Comparison of ENCODE assay signal across 27 cellular contexts in genomic region chr18:69483574-69483973, GRCh38.
"Had no signal": no experiment of that assay in that cellular context is flagged by ENCODE, and none has a peak within 500 bp of the region (broad histone marks: within the 10 kb centered on the region; RNA-seq: fewer than 3 reads in every experiment).

No MANE protein-coding gene starts in this region.

- H3K4me1 Mint-ChIP-seq: stimulated activated effector memory CD8-positive, alpha-beta T cell treated with anti-CD3 and anti-CD28 coated beads, Interleukin-12 subunit alpha, Interleukin-12 subunit beta, amount 100 ng/mL, for 72 hours; stimulated activated memory B cell treated with anti-CD40 and anti-IgM and Interleukin-4, amounts not matched to agents 10 μg/mL and 1 μg/mL and 100 μg/mL, for 72 hours; stimulated activated naive B cell treated with anti-CD40 and anti-IgM and Interleukin-4, amounts not matched to agents 10 μg/mL and 1 μg/mL and 100 μg/mL, for 72 hours had no signal

- H3K9me3 Mint-ChIP-seq: stimulated activated effector memory CD8-positive, alpha-beta T cell treated with anti-CD3 and anti-CD28 coated beads, Interleukin-12 subunit alpha, Interleukin-12 subunit beta, amount 100 ng/mL, for 72 hours; stimulated activated naive CD8-positive, alpha-beta T cell treated with anti-CD3 and anti-CD28 coated beads, Interleukin-15, Interleukin-2, amounts not matched to agents 100 ng/mL and 50 ng/mL, for 24 hours; type B pancreatic cell had no signal

- H3K36me3 ChIP-seq: stomach, suprapubic skin, thoracic aorta, thyroid gland, tibial artery, transverse colon, upper lobe of left lung, upper lobe of right lung, uterus, vagina had no signal

- H3K27ac ChIP-seq: stomach, suprapubic skin, testis, thoracic aorta, thyroid gland, tibial artery, tibial nerve, transverse colon, upper lobe of left lung, upper lobe of right lung, uterus, vagina had no signal

- H3K36me3 Mint-ChIP-seq: stimulated activated effector memory CD8-positive, alpha-beta T cell treated with anti-CD3 and anti-CD28 coated beads, Interleukin-12 subunit alpha, Interleukin-12 subunit beta, amount 100 ng/mL, for 72 hours; stimulated activated memory B cell treated with anti-CD40 and anti-IgM and Interleukin-4, amounts not matched to agents 10 μg/mL and 1 μg/mL and 100 μg/mL, for 72 hours; stimulated activated naive B cell treated with anti-CD40 and anti-IgM and Interleukin-4, amounts not matched to agents 10 μg/mL and 1 μg/mL and 100 μg/mL, for 72 hours; type B pancreatic cell had no signal

- H3K4me3 Mint-ChIP-seq: stimulated activated effector memory CD8-positive, alpha-beta T cell treated with anti-CD3 and anti-CD28 coated beads, Interleukin-12 subunit alpha, Interleukin-12 subunit beta, amount 100 ng/mL, for 72 hours; stimulated activated memory B cell treated with anti-CD40 and anti-IgM and Interleukin-4, amounts not matched to agents 10 μg/mL and 1 μg/mL and 100 μg/mL, for 72 hours; stimulated activated naive B cell treated with anti-CD40 and anti-IgM and Interleukin-4, amounts not matched to agents 10 μg/mL and 1 μg/mL and 100 μg/mL, for 72 hours; stimulated activated naive CD8-positive, alpha-beta T cell treated with anti-CD3 and anti-CD28 coated beads, Interleukin-15, amount 100 ng/mL, for 72 hours; stimulated activated naive CD8-positive, alpha-beta T cell treated with anti-CD3 and anti-CD28 coated beads, Interleukin-15, Interleukin-2, amounts not matched to agents 100 ng/mL and 50 ng/mL, for 24 hours; type B pancreatic cell had no signal

- H3K9me3 ChIP-seq: suprapubic skin, testis, thoracic aorta, thyroid gland, tibial nerve, transverse colon, upper lobe of right lung, uterus, vagina had no signal

- ATAC-seq: stimulated activated effector memory CD8-positive, alpha-beta T cell treated with anti-CD3 and anti-CD28 coated beads, Interleukin-12 subunit alpha, Interleukin-12 subunit beta, amount 100 ng/mL, for 72 hours; stimulated activated memory B cell treated with anti-CD40 and anti-IgM and Interleukin-4, amounts not matched to agents 10 μg/mL and 1 μg/mL and 100 μg/mL, for 72 hours; stimulated activated naive B cell treated with anti-CD40 and anti-IgM and Interleukin-4, amounts not matched to agents 10 μg/mL and 1 μg/mL and 100 μg/mL, for 72 hours; stimulated activated naive CD8-positive, alpha-beta T cell treated with anti-CD3 and anti-CD28 coated beads, Interleukin-15, amount 100 ng/mL, for 72 hours; stimulated activated naive CD8-positive, alpha-beta T cell treated with anti-CD3 and anti-CD28 coated beads, Interleukin-15, Interleukin-2, amounts not matched to agents 100 U/mL and 50 U/mL, for 24 hours; upper lobe of right lung had no signal

- H3K4me1 ChIP-seq: stomach, suprapubic skin, testis, thyroid gland, tibial artery, tibial nerve, transverse colon, upper lobe of left lung, upper lobe of right lung, uterus, vagina had no signal

- H3K27me3 Mint-ChIP-seq: stimulated activated memory B cell treated with anti-CD40 and anti-IgM and Interleukin-4, amounts not matched to agents 10 μg/mL and 1 μg/mL and 100 μg/mL, for 72 hours; stimulated activated naive B cell treated with anti-CD40 and anti-IgM and Interleukin-4, amounts not matched to agents 10 μg/mL and 1 μg/mL and 100 μg/mL, for 72 hours; type B pancreatic cell had no signal

- DNase-seq: stimulated activated CD4-positive, alpha-beta T cell treated with anti-CD3 and anti-CD28 coated beads, Interleukin-2, amount 100 ng/mL, for 48 hours; stimulated activated CD4-positive, alpha-beta T cell treated with anti-CD3 and anti-CD28 coated beads, Interleukin-4, amount 100 ng/mL, for 1 hour; stimulated activated CD4-positive, alpha-beta T cell treated with anti-CD3 and anti-CD28 coated beads, Interleukin-4, amount 100 ng/mL, for 4 hours; stimulated activated CD8-positive, alpha-beta memory T cell treated with anti-CD3 and anti-CD28 coated beads, Interleukin-4, amount 100 ng/mL, for 48 hours; stimulated activated naive B cell treated with anti-CD40 and anti-IgM and Interleukin-4, amounts not matched to agents 10 μg/mL and 1 μg/mL and 100 μg/mL, for 72 hours; stimulated activated naive CD4-positive, alpha-beta T cell; stimulated activated naive CD4-positive, alpha-beta T cell treated with Interleukin-2 at 50 U/mL for 16 hours; stimulated activated naive CD8-positive, alpha-beta T cell treated with anti-CD3 and anti-CD28 coated beads, Interleukin-15, amount 100 ng/mL, for 72 hours; stimulated activated naive CD8-positive, alpha-beta T cell treated with anti-CD3 and anti-CD28 coated beads, Interleukin-15, Interleukin-2, amounts not matched to agents 100 U/mL and 50 U/mL, for 24 hours; stomach; substantia nigra; testis; thyroid gland; tibial artery; transverse colon; trophoblast cell; upper lobe of left lung; upper lobe of right lung; uterus had no signal

- H3K27me3 ChIP-seq: stomach, suprapubic skin, testis, thyroid gland, tibial artery, tibial nerve, transverse colon, upper lobe of left lung, upper lobe of right lung, uterus, vagina had no signal

- H3K27ac Mint-ChIP-seq: stimulated activated effector memory CD8-positive, alpha-beta T cell treated with anti-CD3 and anti-CD28 coated beads, Interleukin-12 subunit alpha, Interleukin-12 subunit beta, amount 100 ng/mL, for 72 hours; stimulated activated memory B cell treated with anti-CD40 and anti-IgM and Interleukin-4, amounts not matched to agents 10 μg/mL and 1 μg/mL and 100 μg/mL, for 72 hours; stimulated activated naive B cell treated with anti-CD40 and anti-IgM and Interleukin-4, amounts not matched to agents 10 μg/mL and 1 μg/mL and 100 μg/mL, for 72 hours; stimulated activated naive CD8-positive, alpha-beta T cell treated with anti-CD3 and anti-CD28 coated beads, Interleukin-15, amount 100 ng/mL, for 72 hours; stimulated activated naive CD8-positive, alpha-beta T cell treated with anti-CD3 and anti-CD28 coated beads, Interleukin-15, Interleukin-2, amounts not matched to agents 100 ng/mL and 50 ng/mL, for 24 hours; type B pancreatic cell had no signal

- H3K4me3 ChIP-seq: stomach, suprapubic skin, testis, thoracic aorta, thyroid gland, tibial artery, tibial nerve, transverse colon, upper lobe of left lung, upper lobe of right lung, uterus, vagina had no signal
